8 cellular contexts compared by ENCODE assay signal in genomic region chr12:32501835-32502333, GRCh38.
A peak's percentile ranks its signal among the peaks of the same experiment; 100 is the strongest.
DNase-seq lines count a peak whose midpoint lies in the region; ATAC-seq lines count a peak whose summit lies in the region.

No MANE protein-coding gene starts in this region.

- ATAC-seq in HG03039 (IDR thresholded peaks at IDR 0.05; ENCODE audit: unreplicated experiment) (no peak), GM18502 (IDR thresholded peaks at IDR 0.05; ENCODE audit: poor library complexity, unreplicated experiment) (no peak)

- DNase-seq in Ammon's horn (ENCODE audit: low spot score): peak; percentile 88
- peak; percentile 93 for DNase-seq in NCI-H1417 treated with DMSO at 0.1 percent for 48 hours (lab: John Stamatoyannopoulos, UW)
- DNase-seq in amygdala (lab: John Stamatoyannopoulos, UW): peak in 49 of 56 donors; percentile 11 to 82 (median 50)
- DNase-seq in hypothalamus (lab: John Stamatoyannopoulos, UW): peak in 33 of 51 donors; percentile 9 to 81 (median 42)
- DNase-seq in skeletal muscle cell (ENCODE audit: low read depth): peak; percentile 47
- no peak for DNase-seq in NK-92 treated with Interleukin-12 subunit alpha and Interleukin-12 subunit beta, amount 100 ng/mL, for 24 hours (lab: John Stamatoyannopoulos, UW)

- H3K4me3 ChIP-seq in skeletal muscle cell (ENCODE audit: low read depth, low read length): peak overlapping the region; percentile 30
